ENCODE assay signal across 27 cellular contexts in genomic region chr14:106789318-106789717, GRCh38.
"Had no signal": no experiment of that assay in that cellular context is flagged by ENCODE, and none has a peak within 500 bp of the region (broad histone marks: within the 10 kb centered on the region; RNA-seq: fewer than 3 reads in every experiment).

No MANE protein-coding gene starts in this region.

- H3K9me3 Mint-ChIP-seq: natural killer cell; stimulated activated effector memory CD8-positive, alpha-beta T cell treated with anti-CD3 and anti-CD28 coated beads, Interleukin-12 subunit alpha, Interleukin-12 subunit beta, amount 100 ng/mL, for 72 hours; stimulated activated naive B cell treated with anti-CD40 and anti-IgM and Interleukin-4, amounts not matched to agents 10 μg/mL and 1 μg/mL and 100 μg/mL, for 72 hours; stimulated activated naive CD8-positive, alpha-beta T cell treated with anti-CD3 and anti-CD28 coated beads, Interleukin-15, Interleukin-2, amounts not matched to agents 100 ng/mL and 50 ng/mL, for 24 hours had no signal

- H3K9me3 ChIP-seq: ovary, psoas muscle, right lobe of liver, sigmoid colon, stomach, thoracic aorta, thyroid gland, tibial nerve, upper lobe of left lung had no signal

- H3K27me3 ChIP-seq: neural progenitor cell, ovary, right lobe of liver, thyroid gland, tibial nerve, upper lobe of left lung had no signal

- H3K36me3 Mint-ChIP-seq: natural killer cell; neural progenitor cell; stimulated activated effector memory CD8-positive, alpha-beta T cell treated with anti-CD3 and anti-CD28 coated beads, Interleukin-12 subunit alpha, Interleukin-12 subunit beta, amount 100 ng/mL, for 72 hours; stimulated activated naive B cell treated with anti-CD40 and anti-IgM and Interleukin-4, amounts not matched to agents 10 μg/mL and 1 μg/mL and 100 μg/mL, for 72 hours had no signal

- ATAC-seq: psoas muscle; right cardiac atrium; right lobe of liver; stimulated activated effector memory CD8-positive, alpha-beta T cell treated with anti-CD3 and anti-CD28 coated beads, Interleukin-12 subunit alpha, Interleukin-12 subunit beta, amount 100 ng/mL, for 72 hours; stimulated activated naive B cell treated with anti-CD40 and anti-IgM and Interleukin-4, amounts not matched to agents 10 μg/mL and 1 μg/mL and 100 μg/mL, for 72 hours had no signal

- H3K4me3 ChIP-seq: neural progenitor cell, ovary, psoas muscle, right lobe of liver, sigmoid colon, stomach, thoracic aorta, thyroid gland, tibial nerve, upper lobe of left lung had no signal

- H3K4me1 ChIP-seq: neural progenitor cell, parathyroid adenoma, psoas muscle, right lobe of liver, sigmoid colon, stomach, thyroid gland, tibial nerve, upper lobe of left lung had no signal

- H3K4me1 Mint-ChIP-seq: nephron; neural progenitor cell; stimulated activated effector memory CD8-positive, alpha-beta T cell treated with anti-CD3 and anti-CD28 coated beads, Interleukin-12 subunit alpha, Interleukin-12 subunit beta, amount 100 ng/mL, for 72 hours had no signal

- H3K4me3 Mint-ChIP-seq: natural killer cell; nephron; neural progenitor cell; stimulated activated effector memory CD8-positive, alpha-beta T cell treated with anti-CD3 and anti-CD28 coated beads, Interleukin-12 subunit alpha, Interleukin-12 subunit beta, amount 100 ng/mL, for 72 hours; stimulated activated naive CD8-positive, alpha-beta T cell treated with anti-CD3 and anti-CD28 coated beads, Interleukin-15, Interleukin-2, amounts not matched to agents 100 ng/mL and 50 ng/mL, for 24 hours had no signal

- H3K79me2 ChIP-seq: parathyroid adenoma had no signal

- H3K27ac ChIP-seq: neural progenitor cell, ovary, parathyroid adenoma, psoas muscle, right lobe of liver, sigmoid colon, stomach, thoracic aorta, thyroid gland, tibial nerve, upper lobe of left lung had no signal

- H3K9ac ChIP-seq: neural progenitor cell, parathyroid adenoma had no signal

- H3K36me3 ChIP-seq: neural progenitor cell, ovary, right lobe of liver, sigmoid colon, stomach, thoracic aorta, thyroid gland, tibial nerve, upper lobe of left lung had no signal

- H2AFZ ChIP-seq: neural progenitor cell, parathyroid adenoma had no signal

- H3K27me3 Mint-ChIP-seq: progenitor cell of endocrine pancreas; stimulated activated naive B cell treated with anti-CD40 and anti-IgM and Interleukin-4, amounts not matched to agents 10 μg/mL and 1 μg/mL and 100 μg/mL, for 72 hours had no signal

- DNase-seq: natural killer cell; occipital lobe; ovary; posterior cingulate gyrus; psoas muscle; right cardiac atrium; right lobe of liver; sigmoid colon; small intestine; stimulated activated CD4-positive, alpha-beta T cell treated with anti-CD3 and anti-CD28 coated beads, Interleukin-15, amount 100 ng/mL, for 24 hours; stimulated activated CD4-positive, alpha-beta T cell treated with anti-CD3 and anti-CD28 coated beads, Interleukin-2, amount 100 ng/mL, for 24 hours; stimulated activated CD4-positive, alpha-beta T cell treated with anti-CD3 and anti-CD28 coated beads, Interleukin-2, amount 100 ng/mL, for 48 hours; stimulated activated CD4-positive, alpha-beta T cell treated with anti-CD3 and anti-CD28 coated beads, Interleukin-4, amount 100 ng/mL, for 24 hours; stimulated activated naive B cell treated with anti-CD40 and anti-IgM and Interleukin-4, amounts not matched to agents 10 μg/mL and 1 μg/mL and 100 μg/mL, for 72 hours; stimulated activated naive CD4-positive, alpha-beta T cell treated with Interleukin-2 at 50 U/mL for 16 hours; stomach; thyroid gland; trophoblast cell; upper lobe of left lung had no signal

- H3K4me2 ChIP-seq: neural progenitor cell had no signal

- H3K27ac Mint-ChIP-seq: natural killer cell; nephron; neural progenitor cell; progenitor cell of endocrine pancreas; stimulated activated effector memory CD8-positive, alpha-beta T cell treated with anti-CD3 and anti-CD28 coated beads, Interleukin-12 subunit alpha, Interleukin-12 subunit beta, amount 100 ng/mL, for 72 hours; stimulated activated naive B cell treated with anti-CD40 and anti-IgM and Interleukin-4, amounts not matched to agents 10 μg/mL and 1 μg/mL and 100 μg/mL, for 72 hours; stimulated activated naive CD8-positive, alpha-beta T cell treated with anti-CD3 and anti-CD28 coated beads, Interleukin-15, Interleukin-2, amounts not matched to agents 100 ng/mL and 50 ng/mL, for 24 hours had no signal
